ENCODE assay signal across 12 cellular contexts in genomic region chr6:100203391-100203790, GRCh38.
DNase-seq lines count a peak whose midpoint lies in the region; ATAC-seq, FAIRE-seq and TF ChIP-seq lines count a peak whose summit lies in the region.
"Had no signal": no experiment of that assay in that cellular context is flagged by ENCODE, and none has a peak within 500 bp of the region (broad histone marks: within the 10 kb centered on the region; RNA-seq: fewer than 3 reads in every experiment).

No MANE protein-coding gene starts in this region.

- FAIRE-seq in GM12891 (lab: Jason Lieb, UNC): no peak
- FAIRE-seq: HepG2, pancreas, TTC549 had no signal

- H3K4me3 Mint-ChIP-seq in stimulated activated memory B cell treated with anti-CD40 and anti-IgM and Interleukin-4, amounts not matched to agents 10 μg/mL and 1 μg/mL and 100 μg/mL, for 72 hours: no peak overlapping the region
- H3K4me3 Mint-ChIP-seq: activated T-helper 17 cell treated with anti-CD3 and anti-CD28 coated beads, Interleukin-2, amount 50 U/mL, for 72 hours had no signal

- no peak overlapping the region for H3K27ac Mint-ChIP-seq in stimulated activated memory B cell treated with anti-CD40 and anti-IgM and Interleukin-4, amounts not matched to agents 10 μg/mL and 1 μg/mL and 100 μg/mL, for 72 hours
- H3K27ac Mint-ChIP-seq: activated T-helper 17 cell treated with anti-CD3 and anti-CD28 coated beads, Interleukin-2, amount 50 U/mL, for 72 hours had no signal

- H3K4me1 Mint-ChIP-seq in stimulated activated memory B cell treated with anti-CD40 and anti-IgM and Interleukin-4, amounts not matched to agents 10 μg/mL and 1 μg/mL and 100 μg/mL, for 72 hours: no peaks in the 10 kb centered on the region
- H3K4me1 Mint-ChIP-seq: activated T-helper 17 cell treated with anti-CD3 and anti-CD28 coated beads, Interleukin-2, amount 50 U/mL, for 72 hours had no signal

- ATAC-seq in thoracic aorta (ENCODE audit: insufficient number of reproducible peaks, low FRiP score, low read depth) (peak; percentile 65), GM18907 (IDR thresholded peaks at IDR 0.05; ENCODE audit: unreplicated experiment) (no peak)
- ATAC-seq in stimulated activated memory B cell treated with anti-CD40 and anti-IgM and Interleukin-4, amounts not matched to agents 10 μg/mL and 1 μg/mL and 100 μg/mL, for 72 hours: no peak
- ATAC-seq: activated T-helper 17 cell treated with anti-CD3 and anti-CD28 coated beads, Interleukin-2, amount 50 U/mL, for 72 hours; HepG2 had no signal

- DNase-seq in HFF-Myc (ENCODE audit: extremely low read depth, low read depth) (peak; percentile 97), SIG-M5 (lab: John Stamatoyannopoulos, UW) (peak; percentile 3), fibroblast of peridontal ligament (ENCODE audit: extremely low read depth) (peak; percentile 97), thoracic aorta (ENCODE audit: low spot score) (no peak), GM12891 (ENCODE audit: insufficient read length, low spot score) (no peak)
- DNase-seq: NCI-H524, pancreas had no signal

- no peak for TF ChIP-seq POLR2A in GM12891 (IDR thresholded peaks at IDR 0.05; ENCODE audit: low read depth, low read length)

- H3K27me3 Mint-ChIP-seq in stimulated activated memory B cell treated with anti-CD40 and anti-IgM and Interleukin-4, amounts not matched to agents 10 μg/mL and 1 μg/mL and 100 μg/mL, for 72 hours: peaks cover 19% of the 10 kb centered on the region

- no peaks in the 10 kb centered on the region for H3K4me1 ChIP-seq in thoracic aorta (ENCODE audit: control insufficient read depth in 1 of 2, low read depth in 2 of 2)
- H3K4me1 ChIP-seq: pancreas had no signal

- H3K4me3 ChIP-seq in HFF-Myc (replicated peaks; ENCODE audit: low read depth, low read length): no peak overlapping the region
- H3K4me3 ChIP-seq in thoracic aorta: no peak overlapping the region
- H3K4me3 ChIP-seq: pancreas had no signal

- H3K36me3 Mint-ChIP-seq in stimulated activated memory B cell treated with anti-CD40 and anti-IgM and Interleukin-4, amounts not matched to agents 10 μg/mL and 1 μg/mL and 100 μg/mL, for 72 hours: no peaks in the 10 kb centered on the region

- H3K9me3 Mint-ChIP-seq in stimulated activated memory B cell treated with anti-CD40 and anti-IgM and Interleukin-4, amounts not matched to agents 10 μg/mL and 1 μg/mL and 100 μg/mL, for 72 hours: peaks cover 3% of the 10 kb centered on the region

- no peaks in the 10 kb centered on the region for H3K9me3 ChIP-seq in thoracic aorta
- H3K9me3 ChIP-seq: pancreas had no signal

- no peak for TF ChIP-seq CTCF in HFF-Myc (IDR thresholded peaks at IDR 0.05; ENCODE audit: low read depth, low read length, missing control alignments)
- no peak for TF ChIP-seq CTCF in thoracic aorta (IDR thresholded peaks at IDR 0.05)

- no peak overlapping the region for H3K27ac ChIP-seq in thoracic aorta
- H3K27ac ChIP-seq: pancreas had no signal

- no peaks in the 10 kb centered on the region for H3K27me3 ChIP-seq in thoracic aorta (replicated peaks; ENCODE audit: insufficient read depth)
- H3K27me3 ChIP-seq: pancreas had no signal

- H3K36me3 ChIP-seq in thoracic aorta: no peaks in the 10 kb centered on the region
- H3K36me3 ChIP-seq: pancreas had no signal

TF ChIP-seq in GM12891, 5 proteins besides CTCF, POLR2A, EP300 and RAD21:
- no peak for TF ChIP-seq POU2F2 (IDR thresholded peaks at IDR 0.05; ENCODE audit: low read depth, low read length)
- no peak for TF ChIP-seq POLR2AphosphoS5 (IDR thresholded peaks at IDR 0.05; ENCODE audit: low read depth, low read length)
- no peak for TF ChIP-seq TAF1 (IDR thresholded peaks at IDR 0.05; ENCODE audit: low read depth, low read length)
- no peak for TF ChIP-seq PAX5 (IDR thresholded peaks at IDR 0.05; ENCODE audit: insufficient read depth, low read length, severe bottlenecking)
- no peak for TF ChIP-seq SPI1 (IDR thresholded peaks at IDR 0.05; ENCODE audit: low read depth, low read length)

Comparison
In these comparisons a context has a peak if more than half of its experiments do, and no peak if none do; other contexts are left out.
1. DNase-seq: peak in HFF-Myc (single experiment), SIG-M5 (single experiment) and fibroblast of peridontal ligament (single experiment); none in thoracic aorta (single experiment) and GM12891 (single experiment).